ENCODE assay signal across 22 cellular contexts in the genomic region with DNA sequence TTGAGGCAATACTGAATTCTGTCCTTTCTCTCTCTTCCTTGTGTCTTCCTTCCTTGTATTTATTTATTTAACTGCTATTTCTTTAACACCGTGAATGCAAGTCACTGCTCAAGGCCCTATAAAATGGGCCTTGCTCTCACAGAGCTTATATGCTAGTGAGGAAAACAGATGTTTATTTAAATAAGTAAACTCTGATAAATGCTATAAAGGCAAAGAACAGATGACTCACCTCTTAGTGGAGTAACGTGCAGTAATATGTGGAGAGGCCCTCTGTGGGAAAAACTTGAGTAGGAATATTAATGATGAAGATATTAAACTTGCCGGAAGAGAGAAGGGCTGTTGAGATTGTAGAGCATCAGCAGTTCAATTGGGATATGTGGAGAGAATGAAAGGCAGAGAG.
A peak's percentile ranks its signal among the peaks of the same experiment; 100 is the strongest.
DNase-seq lines count a peak whose midpoint lies in the region; ATAC-seq, FAIRE-seq and TF ChIP-seq lines count a peak whose summit lies in the region.
"Had no signal": no experiment of that assay in that cellular context is flagged by ENCODE, and none has a peak within 500 bp of the region (broad histone marks: within the 10 kb centered on the region; RNA-seq: fewer than 3 reads in every experiment).

No MANE protein-coding gene starts in this region.

- H3K79me1 ChIP-seq in mesenchymal stem cell (replicated peaks; ENCODE audit: low read length, poor library complexity, severe bottlenecking), result no peaks in the 10 kb centered on the region

- H2BK5ac ChIP-seq in mesenchymal stem cell (ENCODE audit: low read depth, low read length, poor library complexity, severe bottlenecking), result no peak overlapping the region

- POLR2A ChIA-PET in A549 (lab: Yijun Ruan, JAX), result no interaction called here

- H3K27ac ChIP-seq in A549 (no peak overlapping the region), mesenchymal stem cell (ENCODE audit: low read length, poor library complexity, severe bottlenecking) (no peak overlapping the region)
- H3K27ac ChIP-seq: Peyer's patch had no signal

- H3K36me3 ChIP-seq in mesenchymal stem cell (ENCODE audit: control insufficient read depth in 1 of 2, insufficient read depth in 2 of 2, low read depth in 1 of 2, low read length in 2 of 2), result no peaks in the 10 kb centered on the region
- H3K36me3 ChIP-seq: BE2C, Peyer's patch had no signal

- no peak overlapping the region for H3K23ac ChIP-seq in mesenchymal stem cell (ENCODE audit: low read length in 2 of 2)

- no peaks in the 10 kb centered on the region for H3K9me3 Mint-ChIP-seq in activated naive CD8-positive, alpha-beta T cell treated with anti-CD3 and anti-CD28 coated beads, Interleukin-2, amount 50 U/mL, for 24 hours
- H3K9me3 Mint-ChIP-seq: HFFc6, IgD-negative memory B cell had no signal

- DNase-seq in A549 (ENCODE audit: low read depth in 1 of 2, low spot score in 1 of 2), result no peak
- DNase-seq in LNCaP clone FGC (ENCODE audit: low read depth), result peak; percentile 70
- peak; percentile 18 for DNase-seq in epithelial cell of esophagus (ENCODE audit: low read depth)
- peak; percentile 55 for DNase-seq in mesenchymal stem cell
- no peak for DNase-seq in mucosa of gallbladder (ENCODE audit: low spot score)
- no peak for DNase-seq in activated naive CD8-positive, alpha-beta T cell treated with anti-CD3 and anti-CD28 coated beads, Interleukin-2, amount 50 U/mL, for 24 hours
- DNase-seq: BE2C; Caco-2; CD4-positive, CD25-positive, alpha-beta regulatory T cell; GF-D8; HFFc6; Karpas-422; MM.1S; NCI-H1092; NCI-H1436 treated with DMSO at 0.1 percent for 48 hours; NCI-H2029 treated with DMSO at 0.1 percent for 48 hours; Peyer's patch had no signal

- no peaks in the 10 kb centered on the region for H3K27me3 ChIP-seq in mesenchymal stem cell (ENCODE audit: control insufficient read depth in 1 of 2, insufficient read depth in 1 of 2, low read length in 2 of 2)
- H3K27me3 ChIP-seq: BE2C, Peyer's patch had no signal

- no peak overlapping the region for H3K4me3 Mint-ChIP-seq in activated naive CD8-positive, alpha-beta T cell treated with anti-CD3 and anti-CD28 coated beads, Interleukin-2, amount 50 U/mL, for 24 hours
- H3K4me3 Mint-ChIP-seq: CD4-positive, CD25-positive, alpha-beta regulatory T cell; HFFc6; IgD-negative memory B cell had no signal

- CTCF ChIA-PET in A549 (lab: Yijun Ruan, JAX), result interaction anchor here (0.9 kb wide), 1 partner anchor 13 kb away, joined by 3 read pairs; no protein-coding TSS in a partner anchor

- no peak overlapping the region for H2AFZ ChIP-seq in mesenchymal stem cell (ENCODE audit: low read depth, low read length)

- no peak overlapping the region for H2AK5ac ChIP-seq in mesenchymal stem cell (ENCODE audit: low read length, severe bottlenecking)

- no peak overlapping the region for H3K18ac ChIP-seq in mesenchymal stem cell (ENCODE audit: low read depth in 1 of 2, low read length in 2 of 2)

- no peak overlapping the region for H4K91ac ChIP-seq in mesenchymal stem cell (ENCODE audit: low read length)

- H3K9me3 ChIP-seq in A549 (no peaks in the 10 kb centered on the region), mesenchymal stem cell (ENCODE audit: control insufficient read depth, low read length) (no peaks in the 10 kb centered on the region)
- H3K9me3 ChIP-seq: BE2C, Caco-2, Peyer's patch had no signal

- H3K27ac Mint-ChIP-seq in activated naive CD8-positive, alpha-beta T cell treated with anti-CD3 and anti-CD28 coated beads, Interleukin-2, amount 50 U/mL, for 24 hours, result no peak overlapping the region
- H3K27ac Mint-ChIP-seq: CD4-positive, CD25-positive, alpha-beta regulatory T cell; HFFc6; IgD-negative memory B cell had no signal

- H2BK12ac ChIP-seq in mesenchymal stem cell (ENCODE audit: low read length in 2 of 2), result no peak overlapping the region

- 33% methylated on average over 3 of the region's 3 CpGs for WGBS in A549 (ENCODE audit: missing lambda C conversion rate)
- 44% methylated on average over 2 of the region's 3 CpGs for WGBS in mesenchymal stem cell

- H3K36me3 Mint-ChIP-seq in activated naive CD8-positive, alpha-beta T cell treated with anti-CD3 and anti-CD28 coated beads, Interleukin-2, amount 50 U/mL, for 24 hours (ENCODE audit: low read depth), result no peaks in the 10 kb centered on the region
- H3K36me3 Mint-ChIP-seq: CD4-positive, CD25-positive, alpha-beta regulatory T cell; IgD-negative memory B cell had no signal

- H3K4ac ChIP-seq in mesenchymal stem cell (ENCODE audit: low read depth in 1 of 2, low read length in 2 of 2), result no peak overlapping the region

- TF ChIP-seq POLR2A in A549 (IDR thresholded peaks at IDR 0.05; ENCODE audit: low read length), result no peak

- no peak overlapping the region for H4K8ac ChIP-seq in mesenchymal stem cell (ENCODE audit: low read length)

- TF ChIP-seq RAD21 in A549 (conservative IDR thresholded peaks at IDR 0.05 in 1 of 2, IDR thresholded peaks at IDR 0.05 in 1 of 2), result no peak

- H3K4me1 ChIP-seq in A549, result peaks cover 4% of the 10 kb centered on the region; the same call in 1 of the 3 replicates
- H3K4me1 ChIP-seq in mesenchymal stem cell (ENCODE audit: control insufficient read depth, insufficient read depth, low read depth, low read length), result no peaks in the 10 kb centered on the region
- H3K4me1 ChIP-seq: BE2C, Caco-2, Peyer's patch had no signal

- TF ChIP-seq CTCF in A549 (IDR thresholded peaks at IDR 0.05), result no peak
- no peak for TF ChIP-seq CTCF in LNCaP clone FGC (IDR thresholded peaks at IDR 0.05; ENCODE audit: control insufficient read depth, extremely low read depth, insufficient read depth)
- TF ChIP-seq CTCF in epithelial cell of esophagus (IDR thresholded peaks at IDR 0.05; ENCODE audit: insufficient read depth, low read depth, low read length, missing control alignments), result no peak

- H3K4me1 Mint-ChIP-seq in activated naive CD8-positive, alpha-beta T cell treated with anti-CD3 and anti-CD28 coated beads, Interleukin-2, amount 50 U/mL, for 24 hours, result no peaks in the 10 kb centered on the region
- H3K4me1 Mint-ChIP-seq: CD4-positive, CD25-positive, alpha-beta regulatory T cell; IgD-negative memory B cell had no signal

- ATAC-seq in A549 (peak; percentile 50 to 59; a peak in 2 of 6 replicates), HG03439 (IDR thresholded peaks at IDR 0.05; ENCODE audit: unreplicated experiment) (no peak), HG02938 (IDR thresholded peaks at IDR 0.05; ENCODE audit: unreplicated experiment) (no peak)
- no peak for ATAC-seq in activated naive CD8-positive, alpha-beta T cell treated with anti-CD3 and anti-CD28 coated beads, Interleukin-2, amount 50 U/mL, for 24 hours

- FAIRE-seq in A549 (lab: Jason Lieb, UNC), result no peak
- FAIRE-seq: H1, HTR-8/SVneo had no signal

- no peak for TF ChIP-seq EP300 in A549 (IDR thresholded peaks at IDR 0.05)

- H3K9ac ChIP-seq in mesenchymal stem cell (ENCODE audit: low read length), result no peak overlapping the region

- no peak overlapping the region for H3K4me2 ChIP-seq in A549
- H3K4me2 ChIP-seq in mesenchymal stem cell (ENCODE audit: low read length, poor library complexity, severe bottlenecking), result no peak overlapping the region

- no peak overlapping the region for H3K14ac ChIP-seq in mesenchymal stem cell (ENCODE audit: low read length in 2 of 2)

- no peak overlapping the region for H2BK120ac ChIP-seq in mesenchymal stem cell (ENCODE audit: low read depth, low read length)

- H2BK15ac ChIP-seq in mesenchymal stem cell (ENCODE audit: low read depth, poor library complexity, severe bottlenecking), result no peak overlapping the region

- no peaks in the 10 kb centered on the region for H3K27me3 Mint-ChIP-seq in activated naive CD8-positive, alpha-beta T cell treated with anti-CD3 and anti-CD28 coated beads, Interleukin-2, amount 50 U/mL, for 24 hours
- H3K27me3 Mint-ChIP-seq: CD4-positive, CD25-positive, alpha-beta regulatory T cell had no signal

- H3K4me3 ChIP-seq in A549 (no peak overlapping the region), LNCaP clone FGC (ENCODE audit: low read depth, low read length) (no peak overlapping the region), epithelial cell of esophagus (ENCODE audit: low read length) (no peak overlapping the region), mesenchymal stem cell (ENCODE audit: insufficient read depth in 1 of 2, low read depth in 1 of 2, low read length in 2 of 2) (no peak overlapping the region)
- H3K4me3 ChIP-seq: Peyer's patch had no signal

TF ChIP-seq in A549, 52 proteins besides CTCF, POLR2A, EP300 and RAD21:
- TF ChIP-seq FOSL2 (IDR thresholded peaks at IDR 0.05) (no peak), FOSL2 (CRISPR knock-in tag; IDR thresholded peaks at IDR 0.05) (peak; percentile 38; the same call in 1 of the 2 replicates)
- TF ChIP-seq, protein P1, sequence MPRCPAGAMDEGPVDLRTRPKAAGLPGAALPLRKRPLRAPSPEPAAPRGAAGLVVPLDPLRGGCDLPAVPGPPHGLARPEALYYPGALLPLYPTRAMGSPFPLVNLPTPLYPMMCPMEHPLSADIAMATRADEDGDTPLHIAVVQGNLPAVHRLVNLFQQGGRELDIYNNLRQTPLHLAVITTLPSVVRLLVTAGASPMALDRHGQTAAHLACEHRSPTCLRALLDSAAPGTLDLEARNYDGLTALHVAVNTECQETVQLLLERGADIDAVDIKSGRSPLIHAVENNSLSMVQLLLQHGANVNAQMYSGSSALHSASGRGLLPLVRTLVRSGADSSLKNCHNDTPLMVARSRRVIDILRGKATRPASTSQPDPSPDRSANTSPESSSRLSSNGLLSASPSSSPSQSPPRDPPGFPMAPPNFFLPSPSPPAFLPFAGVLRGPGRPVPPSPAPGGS (IDR thresholded peaks at IDR 0.05), result no peak

Comparison
In these comparisons a context has a peak if more than half of its experiments do, and no peak if none do; other contexts are left out.
1. ATAC-seq: peak in A549 (2 of 2); none in HG03439 (single experiment), activated naive CD8-positive, alpha-beta T cell treated with anti-CD3 and anti-CD28 coated beads, Interleukin-2, amount 50 U/mL, for 24 hours (single experiment) and HG02938 (single experiment).
2. DNase-seq: peak in LNCaP clone FGC (single experiment), epithelial cell of esophagus (single experiment) and mesenchymal stem cell (single experiment); none in A549 (0 of 2), mucosa of gallbladder (single experiment) and activated naive CD8-positive, alpha-beta T cell treated with anti-CD3 and anti-CD28 coated beads, Interleukin-2, amount 50 U/mL, for 24 hours (single experiment).